ENCODE assay signal across 19 cellular contexts in genomic region chr1:153072806-153073726, GRCh38.
"Had no signal": no experiment of that assay in that cellular context is flagged by ENCODE, and none has a peak within 500 bp of the region (broad histone marks: within the 10 kb centered on the region; RNA-seq: fewer than 3 reads in every experiment).

No MANE protein-coding gene starts in this region.

- DNase-seq: cortex of kidney; effector memory CD8-positive, alpha-beta T cell; hypothalamus; immature natural killer cell; islet precursor cell; left ventricle myocardium superior; lower lobe of right lung; naive thymus-derived CD8-positive, alpha-beta T cell; nephron progenitor cell; occipital lobe; right lobe of liver; small intestine; stimulated activated CD4-positive, alpha-beta T cell treated with anti-CD3 and anti-CD28 coated beads, Interleukin-15, amount 100 ng/mL, for 24 hours; stimulated activated CD4-positive, alpha-beta T cell treated with anti-CD3 and anti-CD28 coated beads, Interleukin-4, amount 100 ng/mL, for 1 hour; stimulated activated CD8-positive, alpha-beta memory T cell treated with anti-CD3 and anti-CD28 coated beads, Interleukin-4, amount 100 ng/mL, for 48 hours; stimulated activated naive CD4-positive, alpha-beta T cell; stimulated activated naive CD8-positive, alpha-beta T cell treated with anti-CD3 and anti-CD28 coated beads, Interleukin-15, amount 100 ng/mL, for 72 hours; thyroid gland; trophoblast cell had no signal

- ATAC-seq: effector memory CD8-positive, alpha-beta T cell; left ventricle myocardium superior; lower lobe of right lung; naive thymus-derived CD8-positive, alpha-beta T cell; right lobe of liver; stimulated activated naive CD8-positive, alpha-beta T cell treated with anti-CD3 and anti-CD28 coated beads, Interleukin-15, amount 100 ng/mL, for 72 hours had no signal
